8 cellular contexts compared by ENCODE assay signal in the genomic region with DNA sequence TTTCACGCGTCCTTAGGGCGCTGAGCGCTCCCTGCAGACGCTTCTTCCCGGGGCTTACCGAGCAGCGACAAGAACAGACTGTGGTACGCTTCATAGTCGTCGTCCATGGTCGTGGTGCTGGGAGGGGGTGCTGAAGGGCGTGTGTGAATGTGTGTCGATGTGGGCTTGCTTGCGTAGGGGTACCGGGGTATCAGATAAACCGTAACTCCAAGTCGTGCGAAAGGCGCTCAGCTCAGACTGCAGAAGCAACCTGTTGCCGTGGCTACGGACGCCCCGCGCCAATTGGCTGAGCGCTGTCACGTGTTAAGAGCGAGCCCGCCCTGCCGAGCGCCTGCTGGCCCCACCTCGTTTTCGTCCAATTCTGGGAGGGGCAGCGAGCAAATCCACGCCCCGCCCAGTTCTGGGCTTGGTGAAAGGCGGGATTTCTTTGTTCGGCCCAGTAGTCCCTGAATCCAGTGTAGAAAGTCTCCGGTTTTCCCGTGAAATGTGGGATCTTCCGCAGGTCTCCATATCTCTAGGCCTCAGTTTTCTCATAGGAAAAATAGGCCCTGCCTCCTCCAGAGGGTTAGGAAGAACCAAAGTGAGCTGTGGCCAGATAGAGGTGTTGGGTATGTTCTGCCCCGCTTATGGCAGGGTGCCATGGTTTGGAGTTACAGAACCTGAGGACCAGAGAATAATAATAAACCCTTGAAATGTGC.
DNase-seq lines count a peak whose midpoint lies in the region; ATAC-seq and TF ChIP-seq lines count a peak whose summit lies in the region.

TSS of gene EFCAB12 (minus strand) at position 255 of the 698 bp plus-strand sequence. CDS start at position 107, 148 bp downstream.

- no peak for TF ChIP-seq CTCF in coronary artery (IDR thresholded peaks at IDR 0.05)

- peak within 1 kb of the TSS; percentile 51 to 67 for H3K27ac ChIP-seq in coronary artery

- ATAC-seq in GM18508 (IDR thresholded peaks at IDR 0.05; ENCODE audit: insufficient read depth, unreplicated experiment) = peak; percentile 63
- ATAC-seq in HG03025 (IDR thresholded peaks at IDR 0.05; ENCODE audit: low FRiP score, unreplicated experiment) = peak; percentile 57

- H3K4me3 ChIP-seq in coronary artery = peak within 1 kb of the TSS; percentile 80

- DNase-seq in NCI-H2196 (lab: John Stamatoyannopoulos, UW; ENCODE audit: unreplicated experiment) (peak; percentile 99), coronary artery (ENCODE audit: low spot score) (peak; percentile 97), left kidney (ENCODE audit: low read depth, low spot score) (peak; percentile 98), NOMO-1 treated with dmso at 0.1 percent for 144 hours (lab: John Stamatoyannopoulos, UW; ENCODE audit: unreplicated experiment) (no peak)
- DNase-seq in activated CD4-positive, alpha-beta T cell treated with anti-CD3 and anti-CD28 coated beads, Interleukin-2, amount 50 U/mL, for 1 hour = peak; percentile 90
- DNase-seq in stimulated activated CD4-positive, alpha-beta T cell treated with anti-CD3 and anti-CD28 coated beads, Interleukin-1b, Interleukin-23, amount 100 ng/mL, for 1 hour (ENCODE audit: low read depth in 2 of 2) = peak; percentile 60 to 82
